ENCODE assay signal across 1 cellular context in the genomic region with DNA sequence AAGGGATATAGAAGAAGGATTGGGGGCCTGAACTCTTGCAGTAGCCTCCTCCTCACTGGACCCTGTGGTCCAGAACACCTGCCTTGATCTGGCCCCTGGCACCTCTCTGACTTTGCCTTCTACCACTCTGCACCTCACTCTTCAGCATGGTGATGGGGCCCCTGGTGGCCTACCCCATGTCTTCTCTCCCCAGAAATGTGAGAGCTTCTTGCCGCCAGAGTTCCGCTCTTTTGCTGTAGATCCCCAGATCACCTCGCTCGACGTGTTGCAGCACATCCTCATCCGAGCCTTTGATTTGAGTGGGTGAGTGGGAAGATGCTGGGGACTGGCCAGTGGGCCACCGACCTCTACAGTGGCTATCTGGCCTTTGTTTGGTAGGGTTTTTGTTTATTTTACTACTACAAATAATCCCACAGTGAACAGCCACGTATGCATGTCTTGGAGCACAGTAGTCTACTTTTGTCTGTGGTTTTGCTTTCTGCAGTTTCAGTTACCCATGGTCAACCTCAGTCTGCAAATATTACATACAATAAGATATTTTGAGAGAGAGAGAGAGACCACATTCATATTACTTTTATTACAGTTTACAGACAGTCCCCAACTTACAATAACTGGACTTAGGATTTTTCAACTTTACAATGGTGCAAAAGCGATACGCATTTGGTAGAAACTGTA.
TF ChIP-seq lines count a peak whose summit lies in the region.

No MANE protein-coding gene starts in this region.

TF ChIP-seq in SK-N-SH treated with all-trans-retinoic acid at 6 μM for 48 hours, 23 proteins besides CTCF, POLR2A, EP300 and RAD21 (continued from another document):
- TF ChIP-seq ZFP30 (CRISPR knock-in tag; IDR thresholded peaks at IDR 0.05) (no peak), ARNTL (CRISPR knock-in tag; IDR thresholded peaks at IDR 0.05; ENCODE audit: borderline replicate concordance, low read depth) (no peak), POU6F1 (CRISPR knock-in tag; IDR thresholded peaks at IDR 0.05; ENCODE audit: borderline replicate concordance, low read depth) (no peak), ZNF70 (CRISPR knock-in tag; IDR thresholded peaks at IDR 0.05) (no peak), OSR1 (CRISPR knock-in tag; IDR thresholded peaks at IDR 0.05) (no peak), PPARA (CRISPR knock-in tag; IDR thresholded peaks at IDR 0.05; ENCODE audit: borderline replicate concordance) (no peak), ZFP3 (CRISPR knock-in tag; IDR thresholded peaks at IDR 0.05) (no peak), RARB (CRISPR knock-in tag; IDR thresholded peaks at IDR 0.05) (no peak), ZC3H10 (CRISPR knock-in tag; IDR thresholded peaks at IDR 0.05) (no peak), CSDC2 (CRISPR knock-in tag; IDR thresholded peaks at IDR 0.05) (no peak), ZNF565 (CRISPR knock-in tag; conservative IDR thresholded peaks at IDR 0.05; ENCODE audit: low read depth) (no peak), TOX (CRISPR knock-in tag; IDR thresholded peaks at IDR 0.05; ENCODE audit: borderline replicate concordance) (no peak)
- TF ChIP-seq, protein P1, sequence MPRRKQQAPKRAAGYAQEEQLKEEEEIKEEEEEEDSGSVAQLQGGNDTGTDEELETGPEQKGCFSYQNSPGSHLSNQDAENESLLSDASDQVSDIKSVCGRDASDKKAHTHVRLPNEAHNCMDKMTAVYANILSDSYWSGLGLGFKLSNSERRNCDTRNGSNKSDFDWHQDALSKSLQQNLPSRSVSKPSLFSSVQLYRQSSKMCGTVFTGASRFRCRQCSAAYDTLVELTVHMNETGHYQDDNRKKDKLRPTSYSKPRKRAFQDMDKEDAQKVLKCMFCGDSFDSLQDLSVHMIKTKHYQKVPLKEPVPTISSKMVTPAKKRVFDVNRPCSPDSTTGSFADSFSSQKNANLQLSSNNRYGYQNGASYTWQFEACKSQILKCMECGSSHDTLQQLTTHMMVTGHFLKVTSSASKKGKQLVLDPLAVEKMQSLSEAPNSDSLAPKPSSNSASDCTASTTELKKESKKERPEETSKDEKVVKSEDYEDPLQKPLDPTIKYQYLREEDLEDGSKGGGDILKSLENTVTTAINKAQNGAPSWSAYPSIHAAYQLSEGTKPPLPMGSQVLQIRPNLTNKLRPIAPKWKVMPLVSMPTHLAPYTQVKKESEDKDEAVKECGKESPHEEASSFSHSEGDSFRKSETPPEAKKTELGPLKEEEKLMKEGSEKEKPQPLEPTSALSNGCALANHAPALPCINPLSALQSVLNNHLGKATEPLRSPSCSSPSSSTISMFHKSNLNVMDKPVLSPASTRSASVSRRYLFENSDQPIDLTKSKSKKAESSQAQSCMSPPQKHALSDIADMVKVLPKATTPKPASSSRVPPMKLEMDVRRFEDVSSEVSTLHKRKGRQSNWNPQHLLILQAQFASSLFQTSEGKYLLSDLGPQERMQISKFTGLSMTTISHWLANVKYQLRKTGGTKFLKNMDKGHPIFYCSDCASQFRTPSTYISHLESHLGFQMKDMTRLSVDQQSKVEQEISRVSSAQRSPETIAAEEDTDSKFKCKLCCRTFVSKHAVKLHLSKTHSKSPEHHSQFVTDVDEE (CRISPR knock-in tag; IDR thresholded peaks at IDR 0.05): no peak
